Comparison of ENCODE assay signal across 23 cellular contexts in genomic region chr5:171317225-171317624, GRCh38. TPM values are rescaled to one million over a fixed set of nuclear protein-coding genes. Genes with fewer than 3 reads are reported as not detected.
"Had no signal": no experiment of that assay in that cellular context is flagged by ENCODE, and none has a peak within 500 bp of the region (broad histone marks: within the 10 kb centered on the region; RNA-seq: fewer than 3 reads in every experiment).

No MANE protein-coding gene starts in this region.

- H3K4me3 Mint-ChIP-seq: activated T-helper 1 cell treated with anti-CD3 and anti-CD28 coated beads, Interleukin-12 subunit alpha, Interleukin-12 subunit beta, Interleukin-2, Interleukin-4 antibody, amounts not matched to agents 30 ng/mL and 10 ng/mL and 1 ng/mL, durations not matched to agents 14 hours and 24 hours and 36 hours; immature natural killer cell; natural killer cell treated with Interleukin-12 subunit alpha and Interleukin-12 subunit beta and Interleukin-15 and Interleukin-18, amount 100 ng/mL, for 72 hours had no signal

- H3K36me3 ChIP-seq: gastroesophageal sphincter, heart right ventricle, lower lobe of right lung, upper lobe of left lung had no signal

- DNase-seq: activated CD4-positive, alpha-beta T cell treated with anti-CD3 and anti-CD28 coated beads for 1 hour; activated CD4-positive, alpha-beta T cell treated with anti-CD3 and anti-CD28 coated beads, Interleukin-2, amount 50 U/mL, for 4 hours; activated gamma-delta T cell treated with Interleukin-2 at 50 U/mL for 16 hours; amniotic stem cell; central memory CD4-positive, alpha-beta T cell; cortex of kidney; heart right ventricle; immature natural killer cell; lower lobe of right lung; nucleus accumbens; stimulated activated CD4-positive, alpha-beta T cell treated with anti-CD3 and anti-CD28 coated beads, Interleukin-4, amount 100 ng/mL, for 1 hour; SW 1271; T-helper 2 cell; testis had no signal

- ATAC-seq: gastroesophageal sphincter, lower lobe of right lung had no signal

- H3K27ac ChIP-seq: gastroesophageal sphincter, heart right ventricle, lower lobe of right lung, testis, upper lobe of left lung, VCaP had no signal

- H3K4me3 ChIP-seq: lower lobe of right lung, testis, upper lobe of left lung had no signal

- H3K9me3 ChIP-seq: gastroesophageal sphincter, heart right ventricle, lower lobe of right lung, testis, upper lobe of left lung had no signal

- H3K9me3 Mint-ChIP-seq: activated T-helper 1 cell treated with anti-CD3 and anti-CD28 coated beads, Interleukin-12 subunit alpha, Interleukin-12 subunit beta, Interleukin-2, Interleukin-4 antibody, amounts not matched to agents 30 ng/mL and 10 ng/mL and 1 ng/mL, durations not matched to agents 14 hours and 24 hours and 36 hours; natural killer cell treated with Interleukin-12 subunit alpha and Interleukin-12 subunit beta and Interleukin-15 and Interleukin-18, amount 100 ng/mL, for 72 hours had no signal

- H3K27ac Mint-ChIP-seq: activated naive CD8-positive, alpha-beta T cell; activated T-helper 1 cell treated with anti-CD3 and anti-CD28 coated beads, Interleukin-12 subunit alpha, Interleukin-12 subunit beta, Interleukin-2, Interleukin-4 antibody, amounts not matched to agents 30 ng/mL and 10 ng/mL and 1 ng/mL, durations not matched to agents 14 hours and 24 hours and 36 hours; immature natural killer cell; natural killer cell treated with Interleukin-12 subunit alpha and Interleukin-12 subunit beta and Interleukin-15 and Interleukin-18, amount 100 ng/mL, for 72 hours had no signal

RNA-seq across cellular contexts. Expression of gene TLX3, which starts 8.2 kb away (rescaled TPM):
- total RNA-seq: activated T-helper 1 cell treated with anti-CD3 and anti-CD28 coated beads, Interleukin-12 subunit alpha, Interleukin-12 subunit beta, Interleukin-2, Interleukin-4 antibody, amounts not matched to agents 30 ng/mL and 10 ng/mL and 1 ng/mL, durations not matched to agents 14 hours and 24 hours and 36 hours; gastroesophageal sphincter; heart right ventricle; lower lobe of right lung; mesenteric fat pad; natural killer cell treated with Interleukin-12 subunit alpha and Interleukin-12 subunit beta and Interleukin-15 and Interleukin-18, amount 100 ng/mL, for 72 hours; posterior vena cava; smooth muscle cell; testis; upper lobe of left lung had no signal
